ENCODE assay signal across 1 cellular context in genomic region chr5:157142317-157143126, GRCh38.
TF ChIP-seq lines count a peak whose summit lies in the region.

Gene MED7 (minus strand): TSS chr5:157142865. CDS start chr5:157139431, 3,434 bp downstream.

TF ChIP-seq in GM12878, 131 proteins besides CTCF, POLR2A, EP300 and RAD21 (continued from another document and continues in another):
- TF ChIP-seq BCLAF1 (IDR thresholded peaks at IDR 0.05): no peak
- TF ChIP-seq BCL11A (IDR thresholded peaks at IDR 0.05; ENCODE audit: low read depth, low read length): no peak
- peak; percentile 35; the same call in 1 of the 2 replicates for TF ChIP-seq NR2F1 (conservative IDR thresholded peaks at IDR 0.05)
- TF ChIP-seq CHD2 (IDR thresholded peaks at IDR 0.05; ENCODE audit: borderline replicate concordance, low read depth, low read length): peak; percentile 78; the same call in 1 of the 2 replicates
- TF ChIP-seq MEF2A (IDR thresholded peaks at IDR 0.05; ENCODE audit: insufficient read depth, low read depth, low read length): no peak
- TF ChIP-seq ZNF207 (IDR thresholded peaks at IDR 0.05; ENCODE audit: borderline replicate concordance): no peak
- no peak for TF ChIP-seq RBBP5 (conservative IDR thresholded peaks at IDR 0.05)
- peak; percentile 75 for TF ChIP-seq ZNF384 (IDR thresholded peaks at IDR 0.05; ENCODE audit: borderline replicate concordance, low read depth, low read length)
- no peak for TF ChIP-seq CUX1 (IDR thresholded peaks at IDR 0.05; ENCODE audit: insufficient replicate concordance, low read depth, low read length)
- peak; percentile 97 for TF ChIP-seq PBX3 (IDR thresholded peaks at IDR 0.05; ENCODE audit: insufficient replicate concordance, low read depth, low read length)
- TF ChIP-seq MLLT1 (IDR thresholded peaks at IDR 0.05): peak; percentile 23; the same call in 1 of the 2 replicates
- no peak for TF ChIP-seq CHD4 (IDR thresholded peaks at IDR 0.05)
- TF ChIP-seq WRNIP1 (IDR thresholded peaks at IDR 0.05; ENCODE audit: borderline replicate concordance, low read depth, low read length): no peak
- TF ChIP-seq EGR1 (IDR thresholded peaks at IDR 0.05; ENCODE audit: borderline replicate concordance in 1 of 2, low read depth in 2 of 2, low read length in 2 of 2): peak in 1 of 2 experiments; percentile 58; a peak in 1 of 3 replicates
- no peak for TF ChIP-seq SRF (IDR thresholded peaks at IDR 0.05; ENCODE audit: low read depth in 2 of 2, low read length in 2 of 2)
- TF ChIP-seq SP1 (IDR thresholded peaks at IDR 0.05; ENCODE audit: low read depth, low read length): peak; percentile 88
- no peak for TF ChIP-seq JUND (IDR thresholded peaks at IDR 0.05; ENCODE audit: low read depth, low read length)
- 0 out of 2 replicates have a peak, but pooled peaks have one; percentile 8 for TF ChIP-seq TCF3 (IDR thresholded peaks at IDR 0.05; ENCODE audit: borderline replicate concordance, insufficient read depth, low read depth, low read length)
- TF ChIP-seq PAX8 (IDR thresholded peaks at IDR 0.05): no peak
- no peak for TF ChIP-seq ATF3 (IDR thresholded peaks at IDR 0.05; ENCODE audit: borderline replicate concordance, extremely low read depth, low read depth, low read length)
- TF ChIP-seq SREBF2 (IDR thresholded peaks at IDR 0.05; ENCODE audit: low read length): no peak
- peak; percentile 24 for TF ChIP-seq FOS (IDR thresholded peaks at IDR 0.05; ENCODE audit: borderline replicate concordance, extremely low read depth, insufficient read length)
- 0 out of 2 replicates have a peak, but pooled peaks have one; percentile 71 for TF ChIP-seq CBX5 (IDR thresholded peaks at IDR 0.05; ENCODE audit: low read depth)
- peak; percentile 76 for TF ChIP-seq LARP7 (IDR thresholded peaks at IDR 0.05)
- no peak for TF ChIP-seq USF1 (IDR thresholded peaks at IDR 0.05; ENCODE audit: borderline replicate concordance, extremely low read length, insufficient read depth, low read depth, low read length)
- no peak for TF ChIP-seq MTA3 (IDR thresholded peaks at IDR 0.05; ENCODE audit: borderline replicate concordance, low read length)
- no peak for TF ChIP-seq MYC (IDR thresholded peaks at IDR 0.05; ENCODE audit: insufficient read depth, insufficient read length, insufficient replicate concordance, low read length, severe bottlenecking)
- no peak; the same call in 1 of the 2 replicates for TF ChIP-seq NFYA (IDR thresholded peaks at IDR 0.05; ENCODE audit: borderline replicate concordance, low read depth, low read length)
- no peak for TF ChIP-seq ATF2 (IDR thresholded peaks at IDR 0.05; ENCODE audit: low read length)
- peak; percentile 56 for TF ChIP-seq IRF3 (IDR thresholded peaks at IDR 0.05)
- TF ChIP-seq CBFB (IDR thresholded peaks at IDR 0.05; ENCODE audit: low read depth): peak; percentile 68
- TF ChIP-seq HDAC2 (IDR thresholded peaks at IDR 0.05): no peak
- no peak for TF ChIP-seq CBX3 (IDR thresholded peaks at IDR 0.05; ENCODE audit: borderline replicate concordance, low read depth)
- TF ChIP-seq USF2 (IDR thresholded peaks at IDR 0.05; ENCODE audit: borderline replicate concordance, low read depth, low read length): no peak
- TF ChIP-seq NBN (IDR thresholded peaks at IDR 0.05): peak; percentile 26
- peak; percentile 71 for TF ChIP-seq ELK1 (IDR thresholded peaks at IDR 0.05; ENCODE audit: low read depth, low read length)
- TF ChIP-seq FOXM1 (IDR thresholded peaks at IDR 0.05; ENCODE audit: low read depth, low read length): no peak
- TF ChIP-seq RB1 (IDR thresholded peaks at IDR 0.05; ENCODE audit: borderline replicate concordance): no peak
- no peak for TF ChIP-seq SKIL (IDR thresholded peaks at IDR 0.05; ENCODE audit: low read depth, poor library complexity, severe bottlenecking)
- TF ChIP-seq CHD1 (IDR thresholded peaks at IDR 0.05; ENCODE audit: low read depth, low read length): no peak; the same call in 1 of the 2 replicates
- TF ChIP-seq KLF5 (IDR thresholded peaks at IDR 0.05; ENCODE audit: partially characterized antibody): no peak
- peak; percentile 88 for TF ChIP-seq PML (IDR thresholded peaks at IDR 0.05; ENCODE audit: low read length)
- TF ChIP-seq SPI1 (IDR thresholded peaks at IDR 0.05; ENCODE audit: borderline replicate concordance, insufficient read depth, low read depth, low read length): peak; percentile 55; the same call in 1 of the 2 replicates
- TF ChIP-seq CREB1 (IDR thresholded peaks at IDR 0.05; ENCODE audit: low read depth): peak; percentile 67
